ENCODE assay signal across 1 cellular context in the genomic region with DNA sequence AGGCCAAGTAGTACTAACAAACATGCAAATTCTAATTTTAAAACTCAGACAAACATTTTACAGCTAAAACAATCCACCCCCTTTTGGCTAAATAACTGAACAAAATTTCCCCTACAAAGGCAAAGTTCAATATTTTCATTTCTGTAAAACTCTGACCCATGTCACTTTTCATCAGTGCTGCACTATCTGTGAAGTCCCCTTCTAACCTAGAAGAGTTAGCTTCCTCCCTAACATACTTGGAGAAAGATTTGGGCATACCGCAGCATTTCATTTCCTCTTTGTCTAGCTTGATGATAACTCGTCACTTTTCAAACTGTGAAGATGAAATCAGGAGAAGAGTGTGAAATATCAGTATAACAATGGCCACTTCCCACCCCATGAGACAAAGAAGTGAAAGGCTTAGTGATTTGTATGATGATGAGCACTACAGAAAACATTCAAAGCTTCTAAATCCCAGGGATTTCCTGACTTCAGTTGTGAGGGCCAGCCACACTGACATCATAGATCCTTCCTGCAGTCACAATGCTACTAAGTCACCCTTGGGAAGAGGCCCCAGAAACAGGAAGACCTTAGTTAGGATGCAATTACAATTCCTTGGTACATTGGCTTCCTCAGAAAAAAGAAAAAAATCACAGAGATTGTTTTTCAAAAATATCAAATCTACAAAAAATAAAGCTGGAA.
TF ChIP-seq lines count a peak whose summit lies in the region.

A gene with protein sequence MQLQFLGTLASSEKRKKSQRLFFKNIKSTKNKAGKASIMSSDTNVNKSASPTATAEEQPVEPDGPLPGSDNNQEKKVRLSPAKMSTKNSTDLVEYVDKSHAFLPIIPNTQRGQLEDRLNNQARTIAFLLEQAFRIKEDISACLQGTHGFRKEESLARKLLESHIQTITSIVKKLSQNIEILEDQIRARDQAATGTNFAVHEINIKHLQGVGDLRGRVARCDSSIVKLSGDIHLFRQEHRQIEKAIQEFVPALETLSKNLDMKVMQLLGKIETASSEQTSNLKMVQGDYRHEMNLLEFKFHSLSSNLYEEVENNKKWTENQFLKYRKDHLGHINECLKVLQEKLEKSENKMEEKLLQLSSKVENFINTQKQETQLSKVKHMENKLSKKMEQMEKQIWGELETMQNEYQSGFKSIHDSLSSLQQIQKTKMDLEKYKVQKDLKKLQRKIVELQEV (plus strand): TSS at position 555 of the 681 bp plus-strand sequence. CDS start 24 bp downstream, at position 579.

TF ChIP-seq in IMR-90, 13 proteins besides CTCF, POLR2A, EP300 and RAD21 (continued from another document):
- TF ChIP-seq USF2 (IDR thresholded peaks at IDR 0.05; ENCODE audit: low read depth, low read length) (no peak), RFX5 (IDR thresholded peaks at IDR 0.05; ENCODE audit: low read depth, low read length) (no peak), CEBPB (IDR thresholded peaks at IDR 0.05; ENCODE audit: low read depth, low read length) (no peak), MXI1 (IDR thresholded peaks at IDR 0.05; ENCODE audit: borderline replicate concordance, low read depth, low read length) (no peak), BHLHE40 (IDR thresholded peaks at IDR 0.05; ENCODE audit: low read depth, low read length) (no peak), RCOR1 (IDR thresholded peaks at IDR 0.05; ENCODE audit: insufficient replicate concordance, low read length) (no peak), NFE2L2 (IDR thresholded peaks at IDR 0.05; ENCODE audit: low read depth, low read length) (no peak), MAFK (IDR thresholded peaks at IDR 0.05; ENCODE audit: low read depth, low read length) (no peak)
- TF ChIP-seq, protein P1, sequence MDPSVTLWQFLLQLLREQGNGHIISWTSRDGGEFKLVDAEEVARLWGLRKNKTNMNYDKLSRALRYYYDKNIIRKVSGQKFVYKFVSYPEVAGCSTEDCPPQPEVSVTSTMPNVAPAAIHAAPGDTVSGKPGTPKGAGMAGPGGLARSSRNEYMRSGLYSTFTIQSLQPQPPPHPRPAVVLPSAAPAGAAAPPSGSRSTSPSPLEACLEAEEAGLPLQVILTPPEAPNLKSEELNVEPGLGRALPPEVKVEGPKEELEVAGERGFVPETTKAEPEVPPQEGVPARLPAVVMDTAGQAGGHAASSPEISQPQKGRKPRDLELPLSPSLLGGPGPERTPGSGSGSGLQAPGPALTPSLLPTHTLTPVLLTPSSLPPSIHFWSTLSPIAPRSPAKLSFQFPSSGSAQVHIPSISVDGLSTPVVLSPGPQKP (IDR thresholded peaks at IDR 0.05; ENCODE audit: borderline replicate concordance, low read depth, low read length): no peak
